In the genomic region with DNA sequence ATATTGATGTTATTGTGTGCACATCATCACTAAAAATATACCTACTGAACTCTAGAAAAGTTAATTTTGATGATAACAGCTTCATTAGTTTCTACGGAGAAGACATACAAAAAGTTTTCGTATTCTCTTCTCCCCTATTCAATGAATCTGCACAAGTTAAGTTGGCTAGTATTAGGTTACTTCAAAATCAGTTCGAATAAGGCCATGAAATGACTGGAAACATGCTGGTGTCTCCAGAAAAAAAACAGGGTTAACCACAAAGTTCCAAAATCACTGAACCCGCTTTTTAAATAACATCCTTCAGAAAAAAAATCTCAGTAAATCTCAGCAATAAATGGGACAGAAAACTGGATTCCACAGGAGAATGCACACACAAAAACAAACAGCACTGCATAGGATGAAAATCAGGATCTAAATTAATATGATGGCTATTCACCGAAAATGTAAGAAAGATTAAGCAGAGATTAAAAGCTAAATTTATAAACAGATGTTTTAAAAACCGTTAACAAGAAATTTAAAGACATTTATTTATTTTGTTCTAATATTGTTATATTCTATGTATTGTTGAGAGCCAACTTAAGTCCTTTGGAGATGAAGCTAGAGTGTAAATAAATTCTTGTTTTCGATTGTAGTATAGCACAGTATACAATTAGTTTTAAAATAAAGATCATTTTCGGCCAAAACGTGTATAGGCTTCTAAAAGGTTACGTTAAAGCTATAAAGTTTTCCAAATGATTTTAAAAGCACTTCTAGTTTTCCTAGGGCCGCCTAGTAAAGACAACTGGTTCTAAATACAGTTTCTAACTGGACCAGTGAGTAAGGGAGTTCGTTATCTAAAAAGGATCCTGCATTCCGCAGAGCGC, we compare ENCODE assay signal across 9 cellular contexts. TPM values are rescaled to one million over a fixed set of nuclear protein-coding genes. Genes with fewer than 3 reads are reported as not detected.
DNase-seq lines count a peak whose midpoint lies in the region; ATAC-seq and TF ChIP-seq lines count a peak whose summit lies in the region.
"Had no signal": no experiment of that assay in that cellular context is flagged by ENCODE, and none has a peak within 500 bp of the region (broad histone marks: within the 10 kb centered on the region; RNA-seq: fewer than 3 reads in every experiment).

No MANE protein-coding gene starts in this region.

- peaks cover 6 to 28% (median 17%) of the 10 kb centered on the region in 5 donors for H3K27me3 ChIP-seq in subcutaneous abdominal adipose tissue (ENCODE audit: control insufficient read depth in 5 of 5, insufficient read depth in 4 of 5, low read length in 5 of 5)

- WGBS in lower leg skin, 2 donors, result 55 to 57% methylated on average over 14 of the region's 14 CpGs

- no peak for ATAC-seq in activated CD4-positive, alpha-beta T cell treated with anti-CD3 and anti-CD28 coated beads for 36 hours

- no peak for DNase-seq in activated CD4-positive, alpha-beta T cell treated with anti-CD3 and anti-CD28 coated beads for 36 hours
- DNase-seq in activated CD4-positive, alpha-beta T cell treated with anti-CD3 and anti-CD28 coated beads for 1 hour, result no peak
- no peak for DNase-seq in astrocyte of the cerebellum (ENCODE audit: low read depth)
- no peak for DNase-seq in lower leg skin (ENCODE audit: low spot score in 2 of 2)
- no peak for DNase-seq in SKM-1 treated with dmso at 0.1 percent for 144 hours (lab: John Stamatoyannopoulos, UW; ENCODE audit: unreplicated experiment)
- DNase-seq in central memory CD4-positive, alpha-beta T cell, result no peak
- DNase-seq in NK-92 treated with Interleukin-12 subunit alpha and Interleukin-12 subunit beta, amount 100 ng/mL, for 24 hours (lab: John Stamatoyannopoulos, UW), result no peak
- DNase-seq: BE2C had no signal

- no peaks in the 10 kb centered on the region for H3K36me3 ChIP-seq in subcutaneous abdominal adipose tissue (ENCODE audit: control insufficient read depth in 5 of 5, insufficient read depth in 5 of 5, low read length in 5 of 5)
- H3K36me3 ChIP-seq: BE2C had no signal

- CTCF ChIA-PET in activated CD4-positive, alpha-beta T cell treated with anti-CD3 and anti-CD28 coated beads for 36 hours (lab: Charles Lee), result interaction anchor here (0.6 to 13.6 kb wide), 11 partner anchors 9 to 207 kb away, joined by 3 to 240 read pairs (median 4); partner anchors contain the start of gene B4GALT4

- POLR2A ChIA-PET in activated CD4-positive, alpha-beta T cell treated with anti-CD3 and anti-CD28 coated beads for 36 hours (lab: Charles Lee), result no interaction called here

- H3K27ac Mint-ChIP-seq in activated CD4-positive, alpha-beta T cell treated with anti-CD3 and anti-CD28 coated beads for 36 hours, result no peak overlapping the region

- TF ChIP-seq POLR2A in lower leg skin (IDR thresholded peaks at IDR 0.05), result no peak

- peak overlapping the region; percentile 77 for H3K4me3 Mint-ChIP-seq in activated CD4-positive, alpha-beta T cell treated with anti-CD3 and anti-CD28 coated beads for 36 hours

- peaks cover 32% of the 10 kb centered on the region for H3K27me3 Mint-ChIP-seq in activated CD4-positive, alpha-beta T cell treated with anti-CD3 and anti-CD28 coated beads for 36 hours

- peaks cover 6% of the 10 kb centered on the region for H3K4me1 Mint-ChIP-seq in activated CD4-positive, alpha-beta T cell treated with anti-CD3 and anti-CD28 coated beads for 36 hours

- in situ Hi-C loops in astrocyte of the cerebellum (cut with HindIII; ENCODE audit: low sequenced_read_pairs), result no loop called here

- H3K9ac ChIP-seq in subcutaneous abdominal adipose tissue (ENCODE audit: low read length in 5 of 5), result no peak overlapping the region

- H3K27ac ChIP-seq in subcutaneous abdominal adipose tissue (ENCODE audit: low read depth, low read length), result no peak overlapping the region

- H3K36me3 Mint-ChIP-seq in activated CD4-positive, alpha-beta T cell treated with anti-CD3 and anti-CD28 coated beads for 36 hours (ENCODE audit: low read depth), result no peaks in the 10 kb centered on the region

- no peaks in the 10 kb centered on the region for H3K9me3 Mint-ChIP-seq in activated CD4-positive, alpha-beta T cell treated with anti-CD3 and anti-CD28 coated beads for 36 hours (ENCODE audit: low read depth)

- TF ChIP-seq CTCF in astrocyte of the cerebellum (IDR thresholded peaks at IDR 0.05; ENCODE audit: low read depth, low read length, missing control alignments) (no peak), lower leg skin (IDR thresholded peaks at IDR 0.05) (no peak)

- peaks cover 0 to 12% (median 10%) of the 10 kb centered on the region in 5 donors for H3K4me1 ChIP-seq in subcutaneous abdominal adipose tissue (ENCODE audit: control insufficient read depth in 5 of 5, insufficient read depth in 5 of 5, low read length in 5 of 5)
- H3K4me1 ChIP-seq: BE2C had no signal

- H3K4me3 ChIP-seq in astrocyte of the cerebellum (ENCODE audit: low read depth, low read length) (peak overlapping the region; percentile 48), lower leg skin (ENCODE audit: low read depth, poor library complexity, severe bottlenecking) (peak overlapping the region; percentile 23), subcutaneous abdominal adipose tissue (ENCODE audit: low read depth in 1 of 5, low read length in 5 of 5) (peak overlapping the region in 4 of 5 donors; percentile 59 to 77 (median 66))

- intact Hi-C loops in activated CD4-positive, alpha-beta T cell treated with anti-CD3 and anti-CD28 coated beads for 36 hours (cut with DNase I, micrococcal nuclease), result loop anchor here (1.0 to 10.0 kb wide), 5 partner anchors 65 to 208 kb away; no protein-coding TSS in a partner anchor
- intact Hi-C loops in lower leg skin (cut with DNase I; ENCODE audit: low total_unique reads), result no loop called here

- H3K9me3 ChIP-seq in subcutaneous abdominal adipose tissue (ENCODE audit: control insufficient read depth in 5 of 5, low read length in 5 of 5), result no peaks in the 10 kb centered on the region
- H3K9me3 ChIP-seq: BE2C had no signal

RNA-seq across cellular contexts. Expression of gene IGSF11, which starts 1.0 kb away (rescaled TPM):
- total RNA-seq in activated CD4-positive, alpha-beta T cell treated with anti-CD3 and anti-CD28 coated beads for 36 hours, result under 1 TPM; 0.09 to 0.23 TPM
- 1 to 10 TPM; 1.1 to 3.1 (median 1.8) TPM for total RNA-seq in lower leg skin
